Comparison of ENCODE assay signal across 12 cellular contexts in the genomic region with DNA sequence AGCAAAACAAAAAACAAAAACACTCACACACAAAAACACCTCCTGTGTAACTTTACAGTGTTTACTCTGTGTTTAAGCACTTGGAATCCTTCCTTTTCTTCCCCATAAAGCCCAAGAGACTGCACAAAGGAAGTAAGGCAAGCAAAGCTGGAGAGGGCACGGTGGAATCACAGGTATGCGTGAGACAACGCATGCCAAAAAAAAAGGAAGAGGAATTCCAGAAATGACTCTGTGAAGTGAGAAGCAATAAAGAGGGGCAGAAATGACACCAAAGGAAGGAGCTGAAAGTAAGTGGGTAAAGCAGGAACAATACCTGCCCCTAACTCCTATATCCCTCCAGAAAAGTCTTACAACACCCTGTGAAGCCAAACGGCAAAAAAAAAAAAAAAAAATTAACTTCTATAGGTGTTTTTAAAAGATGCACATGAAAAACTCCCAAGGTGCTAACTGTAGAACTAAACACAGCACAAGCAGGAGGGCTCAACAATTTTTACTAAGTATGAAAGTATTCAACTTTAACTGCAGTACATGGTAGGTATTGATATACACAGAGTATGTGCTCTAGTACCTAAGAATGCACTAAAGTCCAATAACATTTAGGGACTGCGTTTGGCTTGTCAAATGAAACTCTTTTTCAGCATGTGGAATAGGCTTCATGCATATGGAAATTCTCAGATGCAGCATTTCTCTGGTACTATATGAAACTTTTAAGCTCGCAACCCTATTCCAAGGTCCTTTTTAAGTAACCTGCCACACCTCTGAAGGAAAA. TPM values are rescaled to one million over a fixed set of nuclear protein-coding genes. Genes with fewer than 3 reads are reported as not detected.
DNase-seq lines count a peak whose midpoint lies in the region; ATAC-seq and TF ChIP-seq lines count a peak whose summit lies in the region.
"Had no signal": no experiment of that assay in that cellular context is flagged by ENCODE, and none has a peak within 500 bp of the region (broad histone marks: within the 10 kb centered on the region; RNA-seq: fewer than 3 reads in every experiment).

No MANE protein-coding gene starts in this region.

- no peak overlapping the region for H2AFZ ChIP-seq in GM23338

- no peak for TF ChIP-seq CTCF in GM23338 (conservative IDR thresholded peaks at IDR 0.05; ENCODE audit: low read depth in 2 of 2)
- TF ChIP-seq CTCF in ascending aorta (IDR thresholded peaks at IDR 0.05), result no peak
- TF ChIP-seq CTCF in stomach (IDR thresholded peaks at IDR 0.05), result no peak

- H4K20me1 ChIP-seq in GM23338 (replicated peaks; ENCODE audit: insufficient read depth), result peaks cover 92% of the 10 kb centered on the region

- H3K36me3 ChIP-seq in GM23338 (ENCODE audit: insufficient read depth) (peaks cover 41% of the 10 kb centered on the region), ascending aorta (peaks cover under 1 to 13% of the 10 kb centered on the region in 2 donors), stomach (peaks cover 0 to 18% (median 8%) of the 10 kb centered on the region in 4 donors)
- H3K36me3 ChIP-seq: cardiac muscle cell had no signal

- peaks cover 64% of the 10 kb centered on the region for H3K4me1 ChIP-seq in GM23338 (ENCODE audit: insufficient read depth)
- H3K4me1 ChIP-seq in ascending aorta, result peaks cover 11 to 68% of the 10 kb centered on the region in 2 donors
- H3K4me1 ChIP-seq in stomach, result peaks cover 24 to 98% (median 54%) of the 10 kb centered on the region in 4 donors

- peaks cover 100% of the 10 kb centered on the region for H3K79me2 ChIP-seq in GM23338 (replicated peaks; ENCODE audit: insufficient read depth)

- intact Hi-C loops in ascending aorta (cut with DNase I) (loop anchor here (10.0 kb wide), 1 partner anchor 786 kb away; a partner anchor contains a TSS), stomach (cut with DNase I; ENCODE audit: low total_unique reads) (no loop called here)

- ATAC-seq in GM23338 (peak; percentile 55), GM19452 (IDR thresholded peaks at IDR 0.05; ENCODE audit: unreplicated experiment) (no peak), GM21576 (IDR thresholded peaks at IDR 0.05; ENCODE audit: unreplicated experiment) (no peak), T-helper 17 cell (no peak)
- ATAC-seq: stimulated activated naive CD8-positive, alpha-beta T cell treated with anti-CD3 and anti-CD28 coated beads, Interleukin-15, amount 100 ng/mL, for 72 hours had no signal

- H3K4me3 Mint-ChIP-seq in GM23338 (peak overlapping the region; percentile 36), T-helper 17 cell (no peak overlapping the region)
- H3K4me3 Mint-ChIP-seq: activated CD4-positive, alpha-beta memory T cell treated with anti-CD3 and anti-CD28 coated beads for 36 hours; stimulated activated naive CD8-positive, alpha-beta T cell treated with anti-CD3 and anti-CD28 coated beads, Interleukin-15, amount 100 ng/mL, for 72 hours had no signal

- H3K36me3 Mint-ChIP-seq in GM23338 (ENCODE audit: low read depth) (peaks cover 77% of the 10 kb centered on the region), T-helper 17 cell (ENCODE audit: low read depth) (no peaks in the 10 kb centered on the region)
- H3K36me3 Mint-ChIP-seq: activated CD4-positive, alpha-beta memory T cell treated with anti-CD3 and anti-CD28 coated beads for 36 hours had no signal

- H3K27ac Mint-ChIP-seq in GM23338 (peak overlapping the region; percentile 58), T-helper 17 cell (no peak overlapping the region)
- H3K27ac Mint-ChIP-seq: activated CD4-positive, alpha-beta memory T cell treated with anti-CD3 and anti-CD28 coated beads for 36 hours; stimulated activated naive CD8-positive, alpha-beta T cell treated with anti-CD3 and anti-CD28 coated beads, Interleukin-15, amount 100 ng/mL, for 72 hours had no signal

- no peak for TF ChIP-seq POLR2A in stomach (IDR thresholded peaks at IDR 0.05)

- no peaks in the 10 kb centered on the region for H3K27me3 ChIP-seq in GM23338 (ENCODE audit: insufficient read depth)
- H3K27me3 ChIP-seq in ascending aorta, result no peaks in the 10 kb centered on the region
- no peaks in the 10 kb centered on the region for H3K27me3 ChIP-seq in stomach
- H3K27me3 ChIP-seq: cardiac muscle cell had no signal

- H3K27ac ChIP-seq in GM23338 (ENCODE audit: low read depth), result peak overlapping the region; percentile 4
- H3K27ac ChIP-seq in ascending aorta, result peak overlapping the region; percentile 46 to 82
- peak overlapping the region in 4 of 5 donors; percentile 35 to 82 (median 82) for H3K27ac ChIP-seq in stomach
- H3K27ac ChIP-seq: cardiac muscle cell had no signal

- WGBS in stomach, 5 donors, result 34 to 40% (median 38%) methylated on average over 6 of the region's 6 CpGs

- no peaks in the 10 kb centered on the region for H3K9me3 Mint-ChIP-seq in GM23338
- H3K9me3 Mint-ChIP-seq: activated CD4-positive, alpha-beta memory T cell treated with anti-CD3 and anti-CD28 coated beads for 36 hours had no signal

- no peaks in the 10 kb centered on the region for H3K9me2 ChIP-seq in GM23338 (ENCODE audit: insufficient read depth)

- H3K4me2 ChIP-seq in GM23338, result peak overlapping the region; percentile 48

- H3K4me3 ChIP-seq in GM23338, result peak overlapping the region; percentile 25; the same call in 1 of the 2 replicates
- no peak overlapping the region for H3K4me3 ChIP-seq in ascending aorta
- H3K4me3 ChIP-seq in stomach, result no peak overlapping the region
- H3K4me3 ChIP-seq: cardiac muscle cell had no signal

- DNase-seq in GM23338 (ENCODE audit: low spot score) (peak; percentile 45), ascending aorta (ENCODE audit: low spot score in 2 of 2) (no peak), islet precursor cell (peak; percentile 78), stomach (no peak), T-helper 17 cell (no peak), NCI-H82 (lab: John Stamatoyannopoulos, UW) (no peak)
- DNase-seq: activated CD4-positive, alpha-beta memory T cell treated with anti-CD3 and anti-CD28 coated beads for 36 hours; NCI-H1105; stimulated activated naive CD8-positive, alpha-beta T cell treated with anti-CD3 and anti-CD28 coated beads, Interleukin-15, amount 100 ng/mL, for 72 hours had no signal

- H3F3A ChIP-seq in GM23338 (replicated peaks; ENCODE audit: low read depth), result no peaks in the 10 kb centered on the region; the same call in 1 of the 2 replicates

- H3K4me1 Mint-ChIP-seq in GM23338, result peaks cover 78% of the 10 kb centered on the region
- H3K4me1 Mint-ChIP-seq in T-helper 17 cell, result no peaks in the 10 kb centered on the region
- H3K4me1 Mint-ChIP-seq: stimulated activated naive CD8-positive, alpha-beta T cell treated with anti-CD3 and anti-CD28 coated beads, Interleukin-15, amount 100 ng/mL, for 72 hours had no signal

- no peak for TF ChIP-seq EP300 in stomach (IDR thresholded peaks at IDR 0.05)

- no peaks in the 10 kb centered on the region for H3K9me3 ChIP-seq in ascending aorta
- no peaks in the 10 kb centered on the region for H3K9me3 ChIP-seq in stomach
- no peaks in the 10 kb centered on the region for H3K9me3 ChIP-seq in T-helper 17 cell (ENCODE audit: control insufficient read depth, low read length, poor library complexity, severe bottlenecking)

- H3K27me3 Mint-ChIP-seq in GM23338 (ENCODE audit: insufficient read depth, low read depth, poor library complexity) (peaks cover 2% of the 10 kb centered on the region), T-helper 17 cell (peaks cover 12% of the 10 kb centered on the region)
- H3K27me3 Mint-ChIP-seq: stimulated activated naive CD8-positive, alpha-beta T cell treated with anti-CD3 and anti-CD28 coated beads, Interleukin-15, amount 100 ng/mL, for 72 hours had no signal

TF ChIP-seq in GM23338, 12 proteins besides CTCF, POLR2A, EP300 and RAD21:
- TF ChIP-seq EZH2 (IDR thresholded peaks at IDR 0.05; ENCODE audit: low read depth, unreplicated experiment) (no peak), ZNF114 (CRISPR knock-in tag; IDR thresholded peaks at IDR 0.05) (no peak), CREB1 (CRISPR knock-in tag; IDR thresholded peaks at IDR 0.05; ENCODE audit: low read depth) (no peak), JUNB (IDR thresholded peaks at IDR 0.05; ENCODE audit: unreplicated experiment) (no peak), POLR2AphosphoS5 (IDR thresholded peaks at IDR 0.05; ENCODE audit: low read depth) (no peak)
- TF ChIP-seq, protein P1, sequence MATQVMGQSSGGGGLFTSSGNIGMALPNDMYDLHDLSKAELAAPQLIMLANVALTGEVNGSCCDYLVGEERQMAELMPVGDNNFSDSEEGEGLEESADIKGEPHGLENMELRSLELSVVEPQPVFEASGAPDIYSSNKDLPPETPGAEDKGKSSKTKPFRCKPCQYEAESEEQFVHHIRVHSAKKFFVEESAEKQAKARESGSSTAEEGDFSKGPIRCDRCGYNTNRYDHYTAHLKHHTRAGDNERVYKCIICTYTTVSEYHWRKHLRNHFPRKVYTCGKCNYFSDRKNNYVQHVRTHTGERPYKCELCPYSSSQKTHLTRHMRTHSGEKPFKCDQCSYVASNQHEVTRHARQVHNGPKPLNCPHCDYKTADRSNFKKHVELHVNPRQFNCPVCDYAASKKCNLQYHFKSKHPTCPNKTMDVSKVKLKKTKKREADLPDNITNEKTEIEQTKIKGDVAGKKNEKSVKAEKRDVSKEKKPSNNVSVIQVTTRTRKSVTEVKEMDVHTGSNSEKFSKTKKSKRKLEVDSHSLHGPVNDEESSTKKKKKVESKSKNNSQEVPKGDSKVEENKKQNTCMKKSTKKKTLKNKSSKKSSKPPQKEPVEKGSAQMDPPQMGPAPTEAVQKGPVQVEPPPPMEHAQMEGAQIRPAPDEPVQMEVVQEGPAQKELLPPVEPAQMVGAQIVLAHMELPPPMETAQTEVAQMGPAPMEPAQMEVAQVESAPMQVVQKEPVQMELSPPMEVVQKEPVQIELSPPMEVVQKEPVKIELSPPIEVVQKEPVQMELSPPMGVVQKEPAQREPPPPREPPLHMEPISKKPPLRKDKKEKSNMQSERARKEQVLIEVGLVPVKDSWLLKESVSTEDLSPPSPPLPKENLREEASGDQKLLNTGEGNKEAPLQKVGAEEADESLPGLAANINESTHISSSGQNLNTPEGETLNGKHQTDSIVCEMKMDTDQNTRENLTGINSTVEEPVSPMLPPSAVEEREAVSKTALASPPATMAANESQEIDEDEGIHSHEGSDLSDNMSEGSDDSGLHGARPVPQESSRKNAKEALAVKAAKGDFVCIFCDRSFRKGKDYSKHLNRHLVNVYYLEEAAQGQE (IDR thresholded peaks at IDR 0.05; ENCODE audit: unreplicated experiment), result no peak

RNA-seq across cellular contexts. Expression of a gene that starts 9.1 kb away (rescaled TPM):
- 55.3 and 55.7 TPM in 2 replicates for total RNA-seq in GM23338 (2014; rRNA removed; shearing (Covaris generic))
- 42.3 and 48.2 TPM in 2 replicates for polyA plus RNA-seq in GM23338 (2016; fragmentation: Nextera tagmentation; extraction: Ambion mirVana)
- total RNA-seq in ascending aorta, result 10.7 TPM
- total RNA-seq in stomach, result 10 to 100 TPM; 10.3 to 58.2 (median 20.9) TPM
- 10 to 100 TPM; 29.5 to 34.1 (median 30.4) TPM for polyA plus RNA-seq in stomach
- not detected for total RNA-seq in T-helper 17 cell
- total RNA-seq: activated CD4-positive, alpha-beta memory T cell treated with anti-CD3 and anti-CD28 coated beads for 36 hours had no signal

Comparison
In these comparisons a context has a peak if more than half of its experiments do, and no peak if none do; other contexts are left out.
1. DNase-seq: peak in GM23338 (single experiment) and islet precursor cell (single experiment); none in ascending aorta (0 of 2), stomach (single experiment), T-helper 17 cell (0 of 3) and NCI-H82 (single experiment).
2. H3K27ac ChIP-seq: peak in every context shown above with its lines; median percentile 82 in stomach; 64 in ascending aorta; 4 in GM23338.
3. RNA of a gene that starts 9.1 kb away (total RNA-seq): 55.3 to 55.7 TPM in GM23338, 10.3 to 58.2 TPM in stomach and 10.7 TPM in ascending aorta (single experiment); not detected in T-helper 17 cell; every median in the first group is over 10 times any median in the second.